ENCODE assay signal across 28 cellular contexts in the genomic region with DNA sequence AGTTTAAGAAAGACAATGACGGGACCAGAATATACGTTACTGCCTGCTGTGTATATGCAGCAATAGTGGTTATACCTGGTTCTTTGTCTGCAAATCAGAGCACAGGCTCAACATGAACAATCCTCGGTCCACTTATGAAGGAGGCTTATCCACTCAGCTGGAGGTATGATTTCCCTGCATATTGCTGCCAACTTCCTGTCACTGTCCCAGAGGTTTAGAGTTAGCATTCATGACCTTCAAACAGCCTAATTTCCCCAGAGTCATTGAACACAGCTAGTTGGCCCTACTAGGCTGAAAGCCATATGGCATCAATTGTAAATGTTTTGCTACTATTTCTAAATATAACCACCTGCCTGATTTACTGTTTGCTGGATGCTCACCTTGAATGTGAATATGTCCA.
"Had no signal": no experiment of that assay in that cellular context is flagged by ENCODE, and none has a peak within 500 bp of the region (broad histone marks: within the 10 kb centered on the region; RNA-seq: fewer than 3 reads in every experiment).

No MANE protein-coding gene starts in this region.

- DNase-seq: activated CD4-positive, alpha-beta T cell treated with anti-CD3 and anti-CD28 coated beads for 48 hours; activated CD4-positive, alpha-beta T cell treated with anti-CD3 and anti-CD28 coated beads, Interleukin-2, amount 50 U/mL, for 48 hours; activated CD8-positive, alpha-beta memory T cell treated with anti-CD3 and anti-CD28 coated beads for 24 hours; activated effector memory CD4-positive, alpha-beta T cell treated with Interleukin-2 at 50 U/mL for 16 hours; activated naive CD4-positive, alpha-beta T cell treated with Interleukin-2 at 50 U/mL for 16 hours; anterior cingulate cortex; endodermal cell; foreskin keratinocyte; heart left ventricle; hypothalamus; immature natural killer cell; kidney; mucosa of descending colon; posterior cingulate gyrus; right lobe of liver; stimulated activated CD4-positive, alpha-beta T cell treated with anti-CD3 and anti-CD28 coated beads, Interleukin-2, amount 100 ng/mL, for 48 hours; stimulated activated naive CD4-positive, alpha-beta T cell treated with Interleukin-2 at 50 U/mL for 16 hours; testis; transverse colon; WERI-Rb-1 had no signal

- H3K4me3 Mint-ChIP-seq: activated naive CD8-positive, alpha-beta T cell; central memory CD8-positive, alpha-beta T cell; dendritic cell treated with granulocyte-macrophage colony-stimulating factor and Interleukin-4, amounts not matched to agents 40 ng/mL and 50 ng/mL, for 4 days; endodermal cell; immature natural killer cell; natural killer cell treated with Interleukin-12 subunit alpha and Interleukin-12 subunit beta and Interleukin-15 and Interleukin-18, amount 100 ng/mL, for 72 hours had no signal

- H3K9me3 Mint-ChIP-seq: dendritic cell treated with granulocyte-macrophage colony-stimulating factor and Interleukin-4, amounts not matched to agents 40 ng/mL and 50 ng/mL, for 4 days; endodermal cell; natural killer cell treated with Interleukin-12 subunit alpha and Interleukin-12 subunit beta and Interleukin-15 and Interleukin-18, amount 100 ng/mL, for 72 hours had no signal

- H3K36me3 Mint-ChIP-seq: activated naive CD8-positive, alpha-beta T cell; immature natural killer cell had no signal

- ATAC-seq: activated CD4-positive, CD25-positive, alpha-beta regulatory T cell treated with anti-CD3 and anti-CD28 coated beads, Interleukin-2, amount 50 U/mL, for 24 hours; foreskin keratinocyte; left lobe of liver; mucosa of descending colon; natural killer cell treated with Interleukin-12 subunit alpha and Interleukin-12 subunit beta and Interleukin-15 and Interleukin-18, amount 100 ng/mL, for 72 hours; right lobe of liver had no signal

- H3K4me1 Mint-ChIP-seq: central memory CD8-positive, alpha-beta T cell; endodermal cell; immature natural killer cell had no signal

- H3K9me3 ChIP-seq: esophagus muscularis mucosa, heart left ventricle, right lobe of liver, testis, transverse colon had no signal

- H3K27me3 Mint-ChIP-seq: activated naive CD8-positive, alpha-beta T cell; central memory CD8-positive, alpha-beta T cell; dendritic cell treated with granulocyte-macrophage colony-stimulating factor and Interleukin-4, amounts not matched to agents 40 ng/mL and 50 ng/mL, for 4 days; natural killer cell treated with Interleukin-12 subunit alpha and Interleukin-12 subunit beta and Interleukin-15 and Interleukin-18, amount 100 ng/mL, for 72 hours had no signal

- H3K27ac ChIP-seq: esophagus muscularis mucosa, foreskin keratinocyte, heart left ventricle, right lobe of liver, testis, transverse colon, WERI-Rb-1 had no signal

- H3K27ac Mint-ChIP-seq: activated naive CD8-positive, alpha-beta T cell; dendritic cell treated with granulocyte-macrophage colony-stimulating factor and Interleukin-4, amounts not matched to agents 40 ng/mL and 50 ng/mL, for 4 days; endodermal cell; immature natural killer cell; natural killer cell treated with Interleukin-12 subunit alpha and Interleukin-12 subunit beta and Interleukin-15 and Interleukin-18, amount 100 ng/mL, for 72 hours had no signal

- H3K4me1 ChIP-seq: esophagus muscularis mucosa, foreskin keratinocyte, heart left ventricle, right lobe of liver, testis, transverse colon had no signal

- H3K27me3 ChIP-seq: esophagus muscularis mucosa, foreskin keratinocyte, heart left ventricle, right lobe of liver, testis, transverse colon had no signal

- H3K4me3 ChIP-seq: esophagus muscularis mucosa, heart left ventricle, lung, mucosa of descending colon, right lobe of liver, testis, transverse colon had no signal

- H3K36me3 ChIP-seq: esophagus muscularis mucosa, heart left ventricle, right lobe of liver, transverse colon, WERI-Rb-1 had no signal
